ENCODE assay signal across 19 cellular contexts in the genomic region with DNA sequence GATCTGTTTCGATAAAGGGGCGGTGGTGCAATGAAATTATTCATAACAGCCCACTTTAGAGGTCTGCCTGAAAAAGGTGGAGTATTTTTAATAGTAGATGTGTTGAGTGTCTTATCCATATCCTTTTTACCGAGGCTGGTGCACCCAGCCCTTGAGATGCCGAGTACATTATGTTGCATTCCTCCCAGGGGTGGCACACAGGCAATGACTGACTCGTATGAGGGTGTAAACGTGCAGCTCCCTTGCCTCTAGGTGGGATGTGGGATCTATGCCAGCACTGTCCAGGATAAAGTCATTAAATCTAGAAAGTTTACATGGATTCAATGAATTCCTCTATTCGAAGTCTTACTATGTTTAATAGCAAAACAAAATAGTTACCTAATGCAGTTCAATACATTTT.
"Had no signal": no experiment of that assay in that cellular context is flagged by ENCODE, and none has a peak within 500 bp of the region (broad histone marks: within the 10 kb centered on the region; RNA-seq: fewer than 3 reads in every experiment).

No MANE protein-coding gene starts in this region.

- ATAC-seq: foreskin keratinocyte, gastroesophageal sphincter, heart left ventricle, left colon, left lobe of liver, left ventricle myocardium superior, lower lobe of right lung, mucosa of descending colon had no signal

- H3K79me2 ChIP-seq: hepatocyte had no signal

- H3K27ac ChIP-seq: coronary artery, dorsolateral prefrontal cortex, esophagus muscularis mucosa, foreskin keratinocyte, gastroesophageal sphincter, heart left ventricle, hepatocyte, lower lobe of right lung had no signal

- H3K36me3 ChIP-seq: esophagus muscularis mucosa, gastroesophageal sphincter, heart left ventricle, lower lobe of right lung had no signal

- H2AFZ ChIP-seq: hepatocyte had no signal

- H3K4me3 ChIP-seq: coronary artery, dorsolateral prefrontal cortex, esophagus muscularis mucosa, gastroesophageal sphincter, heart left ventricle, hepatocyte, lower lobe of right lung, mucosa of descending colon had no signal

- H3K27me3 ChIP-seq: dorsolateral prefrontal cortex, esophagus muscularis mucosa, foreskin keratinocyte, gastroesophageal sphincter, heart left ventricle, hepatocyte had no signal

- H3K4me1 ChIP-seq: foreskin keratinocyte, lower lobe of right lung had no signal

- H3K4me2 ChIP-seq: hepatocyte had no signal

- H3K9me3 ChIP-seq: esophagus muscularis mucosa, gastroesophageal sphincter, heart left ventricle, lower lobe of right lung, mucosa of descending colon had no signal

- DNase-seq: dermis blood vessel endothelial cell; dorsolateral prefrontal cortex; effector CD4-positive, alpha-beta T cell; effector memory CD4-positive, alpha-beta T cell; foreskin keratinocyte; heart left ventricle; hypothalamus; immature natural killer cell; islet precursor cell; left colon; left ventricle myocardium superior; lower lobe of right lung; mesenchymal stem cell; mucosa of descending colon had no signal
